ENCODE assay signal across 10 cellular contexts in genomic region chr11:1570896-1571759, GRCh38. TPM values are rescaled to one million over a fixed set of nuclear protein-coding genes. Genes with fewer than 3 reads are reported as not detected.
DNase-seq lines count a peak whose midpoint lies in the region; ATAC-seq and TF ChIP-seq lines count a peak whose summit lies in the region.
"Had no signal": no experiment of that assay in that cellular context is flagged by ENCODE, and none has a peak within 500 bp of the region (broad histone marks: within the 10 kb centered on the region; RNA-seq: fewer than 3 reads in every experiment).

No MANE protein-coding gene starts in this region.

- H3K4me3 Mint-ChIP-seq in T-helper 17 cell, result peak overlapping the region; percentile 84

- intact Hi-C loops in heart left ventricle (cut with DNase I), result loop anchor here in 5 of 10 donors (5.0 to 10.0 kb wide), 4 partner anchors 34 to 366 kb away; partner anchors contain the start of gene TOLLIP (in 1 of the 5)

- no peaks in the 10 kb centered on the region for H3K27me3 Mint-ChIP-seq in T-helper 17 cell

- H3K36me3 ChIP-seq in heart left ventricle, result no peaks in the 10 kb centered on the region

- TF ChIP-seq POLR2A in heart left ventricle (IDR thresholded peaks at IDR 0.05), result no peak

- peak overlapping the region; percentile 72 for H3K27ac Mint-ChIP-seq in T-helper 17 cell

- peaks cover 2 to 74% (median 35%) of the 10 kb centered on the region in 12 donors for H3K4me1 ChIP-seq in heart left ventricle

- H3K4me1 Mint-ChIP-seq in T-helper 17 cell, result peaks cover 17% of the 10 kb centered on the region

- DNase-seq in GM12865 (ENCODE audit: low read depth) (no peak), T-helper 17 cell (no peak), heart left ventricle (peak in 4 of 5 donors; percentile 34 to 51 (median 40)), retinal pigment epithelial cell (ENCODE audit: low read depth) (no peak), NCI-H1048 (lab: John Stamatoyannopoulos, UW) (no peak), LoVo (ENCODE audit: low spot score) (no peak)
- no peak for DNase-seq in activated CD8-positive, alpha-beta memory T cell treated with anti-CD3 and anti-CD28 coated beads, Interleukin-2, amount 50 U/mL, for 4 hours

- WGBS in heart left ventricle, 4 donors, result 1 to 6% (median 5%) methylated on average over 32 to 58 of the region's 58 CpGs

- H3K27ac ChIP-seq in heart left ventricle, result peak overlapping the region; percentile 40 to 93 (median 80)

- H3K9me3 ChIP-seq in T-helper 17 cell (ENCODE audit: control insufficient read depth, low read length, poor library complexity, severe bottlenecking) (no peaks in the 10 kb centered on the region), heart left ventricle (no peaks in the 10 kb centered on the region)

- TF ChIP-seq CTCF in GM12865 (IDR thresholded peaks at IDR 0.05; ENCODE audit: insufficient read depth, low read depth, low read length, missing control alignments) (no peak), heart left ventricle (IDR thresholded peaks at IDR 0.05) (no peak), retinal pigment epithelial cell (conservative IDR thresholded peaks at IDR 0.05; ENCODE audit: low read depth, low read length) (no peak)

- H3K4me3 ChIP-seq in GM12865 (ENCODE audit: low read depth, low read length) (peak overlapping the region; percentile 30), heart left ventricle (peak overlapping the region; percentile 55 to 81 (median 70)), retinal pigment epithelial cell (ENCODE audit: low read length) (peak overlapping the region; percentile 56)

- no peaks in the 10 kb centered on the region for H3K36me3 Mint-ChIP-seq in T-helper 17 cell (ENCODE audit: low read depth)

- ATAC-seq in T-helper 17 cell (no peak), heart left ventricle (peak in 1 of 4 donors; percentile 3), GM19455 (IDR thresholded peaks at IDR 0.05; ENCODE audit: unreplicated experiment) (no peak)

- H3K27me3 ChIP-seq in heart left ventricle, result peaks cover 0 to 25% (median 0%) of the 10 kb centered on the region in 9 donors

RNA-seq across cellular contexts. Expression of gene DUSP8, which starts 0.9 kb away (rescaled TPM):
- total RNA-seq in T-helper 17 cell (10 to 100 TPM; 79.5 to 90.1 TPM), heart left ventricle (10 to 100 TPM in 8 of 9 donors, 1 to 10 TPM in 1; 9.8 to 29.9 (median 17.1) TPM)
- polyA plus RNA-seq in heart left ventricle, result 10 to 100 TPM; 10.9 to 12.8 TPM

RNA-seq across cellular contexts. Expression of gene KRTAP5-1, which starts 14.0 kb away (rescaled TPM):
- total RNA-seq in T-helper 17 cell (not detected), heart left ventricle (not detected)
- polyA plus RNA-seq in heart left ventricle, result not detected
- total RNA-seq: M059J, myocyte had no signal

RNA-seq across cellular contexts. Expression of gene KRTAP5-2, which starts 27.0 kb away (rescaled TPM):
- total RNA-seq in T-helper 17 cell (not detected), heart left ventricle (not detected)
- not detected for polyA plus RNA-seq in heart left ventricle
- total RNA-seq: M059J, myocyte had no signal

RNA-seq across cellular contexts. Expression of gene KRTAP5-3, which starts 37.1 kb away (rescaled TPM):
- not detected for total RNA-seq in T-helper 17 cell
- not detected for total RNA-seq in heart left ventricle
- polyA plus RNA-seq in heart left ventricle, result not detected
- total RNA-seq: M059J, myocyte had no signal

RNA-seq across cellular contexts. Expression of gene KRTAP5-4, which starts 50.8 kb away (rescaled TPM):
- total RNA-seq in T-helper 17 cell (not detected), heart left ventricle (not detected)
- polyA plus RNA-seq in heart left ventricle, result not detected
- total RNA-seq: M059J, myocyte had no signal

Comparison
In these comparisons a context has a peak if more than half of its experiments do, and no peak if none do; other contexts are left out.
1. DNase-seq: peak in heart left ventricle (4 of 5); none in GM12865 (single experiment), T-helper 17 cell (0 of 3), retinal pigment epithelial cell (single experiment), NCI-H1048 (single experiment), activated CD8-positive, alpha-beta memory T cell treated with anti-CD3 and anti-CD28 coated beads, Interleukin-2, amount 50 U/mL, for 4 hours (single experiment) and LoVo (single experiment).
2. Peak in every context shown above with its lines, with median percentiles within 50 percentile points of each other: H3K4me3 ChIP-seq.